ENCODE assay signal across 27 cellular contexts in the genomic region with DNA sequence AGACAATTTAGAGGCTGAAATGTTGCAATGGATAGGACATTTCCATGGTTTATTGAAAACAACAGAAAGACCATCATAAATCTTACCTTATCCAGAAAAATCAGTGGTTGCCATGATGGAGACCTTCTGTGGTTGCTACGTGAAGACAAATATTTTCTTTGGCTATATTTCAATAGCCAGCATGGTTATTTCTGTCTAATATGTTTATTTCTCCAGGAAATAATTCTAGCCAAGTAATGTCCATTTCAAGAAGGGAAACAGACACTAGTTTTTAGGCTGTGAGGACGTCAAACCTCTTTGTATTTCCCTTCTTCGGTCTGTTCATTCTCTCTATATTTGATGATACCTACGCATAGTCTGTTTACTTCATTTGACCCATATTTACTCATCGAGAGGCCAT. TPM values are rescaled to one million over a fixed set of nuclear protein-coding genes. Genes with fewer than 3 reads are reported as not detected.
A peak's percentile ranks its signal among the peaks of the same experiment; 100 is the strongest.
DNase-seq lines count a peak whose midpoint lies in the region; ATAC-seq, FAIRE-seq and TF ChIP-seq lines count a peak whose summit lies in the region.
"Had no signal": no experiment of that assay in that cellular context is flagged by ENCODE, and none has a peak within 500 bp of the region (broad histone marks: within the 10 kb centered on the region; RNA-seq: fewer than 3 reads in every experiment).

No MANE protein-coding gene starts in this region.

- H3K27ac ChIP-seq in K562 (ENCODE audit: extremely low read depth, low read depth, low read length) = no peak overlapping the region
- peak overlapping the region; percentile 89 for H3K27ac ChIP-seq in rectal smooth muscle tissue (ENCODE audit: low read depth, low read length)
- H3K27ac ChIP-seq in tibial nerve = no peak overlapping the region
- H3K27ac ChIP-seq: upper lobe of left lung had no signal

- H3K27me3 ChIP-seq in K562 (ENCODE audit: control insufficient read depth in 2 of 2, insufficient read depth in 2 of 2, low read length in 2 of 2) (peaks cover 3 to 17% of the 10 kb centered on the region in 2 experiments), rectal smooth muscle tissue (ENCODE audit: control insufficient read depth, insufficient read depth, low read length) (peaks cover 1% of the 10 kb centered on the region), tibial nerve (peaks cover 0 to 8% of the 10 kb centered on the region in 2 donors)
- H3K27me3 ChIP-seq: upper lobe of left lung had no signal

- H3K36me3 ChIP-seq in K562 (ENCODE audit: control insufficient read depth, insufficient read depth, low read length) (no peaks in the 10 kb centered on the region), rectal smooth muscle tissue (ENCODE audit: control insufficient read depth, insufficient read depth, low read length) (no peaks in the 10 kb centered on the region), tibial nerve (no peaks in the 10 kb centered on the region)
- H3K36me3 ChIP-seq: upper lobe of left lung had no signal

- WGBS in K562 (ENCODE audit: insufficient coverage, low coverage, missing lambda C conversion rate) = 0% methylated on average over 5 of the region's 5 CpGs
- WGBS in tibial nerve, 2 donors = 49 to 50% methylated on average over 5 of the region's 5 CpGs

- H3K4me1 ChIP-seq in K562 (replicated peaks in 1 of 2; ENCODE audit: control insufficient read depth in 2 of 2, insufficient read depth in 2 of 2, low read length in 2 of 2) = no peaks in the 10 kb centered on the region
- H3K4me1 ChIP-seq in rectal smooth muscle tissue (ENCODE audit: control insufficient read depth, insufficient read depth, low read length) = peaks cover 39% of the 10 kb centered on the region
- H3K4me1 ChIP-seq in tibial nerve = peaks cover 0 to 13% (median 0%) of the 10 kb centered on the region in 4 donors

- POLR2A ChIA-PET in K562 (lab: Yijun Ruan, JAX) = interaction anchor here (0.6 to 1.6 kb wide), 3 partner anchors 8 to 937 kb away, joined by 3 to 6 read pairs (median 3); no protein-coding TSS in a partner anchor

- no peaks in the 10 kb centered on the region for H3K9me1 ChIP-seq in K562 (ENCODE audit: control insufficient read depth, insufficient read depth, low read length)

- TF ChIP-seq CTCF in K562 (IDR thresholded peaks at IDR 0.05 in 2 of 3, conservative IDR thresholded peaks at IDR 0.05 in 1 of 3; ENCODE audit: insufficient read depth in 2 of 3, low read depth in 1 of 3, low read length in 3 of 3) (no peak), tibial nerve (IDR thresholded peaks at IDR 0.05) (no peak)

- TF ChIP-seq POLR2A in K562 (conservative IDR thresholded peaks at IDR 0.05) = no peak
- no peak for TF ChIP-seq POLR2A in tibial nerve (IDR thresholded peaks at IDR 0.05)

- H3K4me2 ChIP-seq in K562 (ENCODE audit: insufficient read depth, low read length) = no peak overlapping the region
- H3K4me2 ChIP-seq: SK-N-SH had no signal

- TF ChIP-seq EP300 in K562 (IDR thresholded peaks at IDR 0.05; ENCODE audit: low read length) (no peak), tibial nerve (IDR thresholded peaks at IDR 0.05) (peak in 1 of 2 donors; percentile 11)

- H3K9me3 ChIP-seq in K562 (replicated peaks; ENCODE audit: control insufficient read depth, insufficient read depth, low read depth, low read length) (no peaks in the 10 kb centered on the region), tibial nerve (peaks cover 0 to under 1% (median 0%) of the 10 kb centered on the region in 4 donors)
- H3K9me3 ChIP-seq: SK-N-SH, upper lobe of left lung had no signal

- ATAC-seq in K562 (no peak), GM18909 (IDR thresholded peaks at IDR 0.05; ENCODE audit: poor library complexity, unreplicated experiment) (no peak)
- ATAC-seq: left lobe of liver; naive thymus-derived CD8-positive, alpha-beta T cell; T-helper 17 cell had no signal

- H3K9ac ChIP-seq in K562 (ENCODE audit: insufficient read depth in 1 of 2, low read depth in 2 of 2, low read length in 2 of 2) (no peak overlapping the region), rectal smooth muscle tissue (ENCODE audit: low read length) (no peak overlapping the region)
- H3K9ac ChIP-seq: SK-N-SH had no signal

- no peak for TF ChIP-seq RAD21 in K562 (CRISPR knock-in tag; conservative IDR thresholded peaks at IDR 0.05 in 1 of 2, IDR thresholded peaks at IDR 0.05 in 1 of 2)

- H4K20me1 ChIP-seq in K562 (replicated peaks; ENCODE audit: control insufficient read depth, insufficient read depth, low read length) = no peaks in the 10 kb centered on the region; the same call in 1 of the 2 replicates

- DNase-seq in M059J (ENCODE audit: low read depth) (peak; percentile 31), K562 (ENCODE audit: extremely low read depth in 1 of 4, low spot score in 3 of 4) (no peak), iris pigment epithelial cell (ENCODE audit: low read depth) (peak; percentile 7), NCI-H1694 treated with DMSO at 0.1 percent for 48 hours (lab: John Stamatoyannopoulos, UW) (no peak), tibial nerve (ENCODE audit: low spot score in 2 of 2) (no peak)
- DNase-seq: activated CD4-positive, alpha-beta T cell treated with anti-CD3 and anti-CD28 coated beads for 4 hours; activated CD8-positive, alpha-beta memory T cell treated with anti-CD3 and anti-CD28 coated beads for 24 hours; activated effector memory CD4-positive, alpha-beta T cell treated with anti-CD3 and anti-CD28 coated beads, Interleukin-2, amount 50 U/mL, for 16 hours; activated naive CD8-positive, alpha-beta T cell treated with anti-CD3 and anti-CD28 coated beads for 36 hours; COR-L47; DMS79 treated with DMSO at 0.1 percent for 48 hours; effector CD4-positive, alpha-beta T cell; foreskin fibroblast; GF-D8; HCEC 1CT; KBM-7; naive thymus-derived CD8-positive, alpha-beta T cell; NCI-H146; NCI-H446 treated with DMSO at 0.1 percent for 48 hours; retina; SK-N-SH; T-helper 17 cell; upper lobe of left lung had no signal

- no TSS peak for BruUV-seq in K562 (replicated peaks; lab: Mats Ljungman, UMichigan)

- CTCF ChIA-PET in K562 (lab: Yijun Ruan, JAX; ENCODE audit: low intra/inter-chr PET ratio) = no interaction called here

- in situ Hi-C loops in K562 (cut with MboI) = no loop called here

- FAIRE-seq in K562 (lab: Jason Lieb, UNC) = no peak
- FAIRE-seq: GM18507 had no signal

- H3K79me2 ChIP-seq in K562 (ENCODE audit: control insufficient read depth, insufficient read depth, low read length) = no peaks in the 10 kb centered on the region

- intact Hi-C loops in K562 (cut with micrococcal nuclease) = no loop called here

- no peak overlapping the region for H2AFZ ChIP-seq in K562 (ENCODE audit: low read depth, low read length)

- H3K4me3 ChIP-seq in K562 (no peak overlapping the region), rectal smooth muscle tissue (ENCODE audit: low read length) (no peak overlapping the region), tibial nerve (no peak overlapping the region)
- H3K4me3 ChIP-seq: upper lobe of left lung had no signal

TF ChIP-seq in K562, 482 proteins besides CTCF, POLR2A, EP300 and RAD21:
- no peak for TF ChIP-seq PRMT5 (CRISPR knock-in tag; IDR thresholded peaks at IDR 0.05)
- no peak for TF ChIP-seq THRAP3 (IDR thresholded peaks at IDR 0.05; ENCODE audit: borderline replicate concordance)
- TF ChIP-seq MEIS2 (IDR thresholded peaks at IDR 0.05; ENCODE audit: partially characterized antibody) = peak; percentile 16
- TF ChIP-seq, protein P1, sequence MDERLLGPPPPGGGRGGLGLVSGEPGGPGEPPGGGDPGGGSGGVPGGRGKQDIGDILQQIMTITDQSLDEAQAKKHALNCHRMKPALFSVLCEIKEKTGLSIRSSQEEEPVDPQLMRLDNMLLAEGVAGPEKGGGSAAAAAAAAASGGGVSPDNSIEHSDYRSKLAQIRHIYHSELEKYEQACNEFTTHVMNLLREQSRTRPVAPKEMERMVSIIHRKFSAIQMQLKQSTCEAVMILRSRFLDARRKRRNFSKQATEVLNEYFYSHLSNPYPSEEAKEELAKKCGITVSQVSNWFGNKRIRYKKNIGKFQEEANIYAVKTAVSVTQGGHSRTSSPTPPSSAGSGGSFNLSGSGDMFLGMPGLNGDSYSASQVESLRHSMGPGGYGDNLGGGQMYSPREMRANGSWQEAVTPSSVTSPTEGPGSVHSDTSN (CRISPR knock-in tag; IDR thresholded peaks at IDR 0.05; ENCODE audit: low read depth) = no peak
- TF ChIP-seq, protein P1 (tag; conservative IDR thresholded peaks at IDR 0.05; ENCODE audit: low read depth) = peak; percentile 22; the same call in 1 of the 2 replicates
TF ChIP-seq in K562: peak in this region for 2.

RNA-seq across cellular contexts. Expression of a gene that starts 49.2 kb away (rescaled TPM):
- total RNA-seq in M059J (2014; rRNA removed; shearing (Covaris generic)) = 17.6 and 24.1 TPM in 2 replicates
- not detected in 2 replicates for total RNA-seq in K562 (2011; cell fraction: chromatin; rRNA removed; ENCODE audit: low replicate concordance)
- total RNA-seq in K562 (2011; cell fraction: nucleolus; rRNA removed) = not detected in 2 replicates
- total RNA-seq in K562 (2011; cell fraction: nucleoplasm; rRNA removed) = 0.92 TPM in 1 of 2 replicates, not detected in the other
- total RNA-seq in K562 (2014; rRNA removed) (not detected in 2 replicates), K562 (2014; rRNA removed; fragmentation: Illumina TruSeq; extraction: Trizol) (not detected in 2 replicates), K562 (2015; rRNA removed; fragmentation: Illumina TruSeq; extraction: Trizol) (not detected in 2 replicates), K562 (2021) (0.04 and 0.16 TPM in 2 replicates), tibial nerve (100 to 1,000 TPM in 1 of 4 donors, 10 to 100 TPM in 3; 69.9 to 112 (median 94.0) TPM)
- polyA plus RNA-seq in K562 (2011; rRNA removed) (0.03 TPM in 1 of 2 replicates, not detected in the other), K562 (2014; fragmentation: Illumina TruSeq; extraction: Trizol) (0.06 TPM in 1 of 2 replicates, not detected in the other), K562 (2014; fragmentation: Nextera tagmentation; extraction: Ambion mirVana) (not detected), K562 (2014; rRNA removed) (not detected in 2 replicates)
- not detected in 2 replicates for polyA plus RNA-seq in K562 (2011; cell fraction: cytosol; rRNA removed)
- polyA plus RNA-seq in K562 (2011; cell fraction: nucleus; rRNA removed) = 0.14 TPM in 1 of 2 replicates, not detected in the other
- 0.05 and 0.58 TPM in 2 replicates for polyA plus RNA-seq in K562 (2012)
- polyA minus RNA-seq in K562 (2011; rRNA and poly(A)+ RNA removed) = not detected in 2 replicates
- not detected in 2 replicates for polyA minus RNA-seq in K562 (2011; cell fraction: cytosol; rRNA and poly(A)+ RNA removed)
- not detected in 2 replicates for polyA minus RNA-seq in K562 (2011; cell fraction: nucleus; rRNA and poly(A)+ RNA removed)
- total RNA-seq: naive thymus-derived CD8-positive, alpha-beta T cell had no signal
- polyA plus RNA-seq: naive thymus-derived CD8-positive, alpha-beta T cell had no signal

Comparison
In these comparisons a context has a peak if more than half of its experiments do, and no peak if none do; other contexts are left out.
1. DNase-seq: peak in M059J (single experiment) and iris pigment epithelial cell (single experiment); none in K562 (0 of 4), NCI-H1694 treated with DMSO at 0.1 percent for 48 hours (single experiment) and tibial nerve (0 of 2).